9 cellular contexts compared by ENCODE assay signal in the genomic region with DNA sequence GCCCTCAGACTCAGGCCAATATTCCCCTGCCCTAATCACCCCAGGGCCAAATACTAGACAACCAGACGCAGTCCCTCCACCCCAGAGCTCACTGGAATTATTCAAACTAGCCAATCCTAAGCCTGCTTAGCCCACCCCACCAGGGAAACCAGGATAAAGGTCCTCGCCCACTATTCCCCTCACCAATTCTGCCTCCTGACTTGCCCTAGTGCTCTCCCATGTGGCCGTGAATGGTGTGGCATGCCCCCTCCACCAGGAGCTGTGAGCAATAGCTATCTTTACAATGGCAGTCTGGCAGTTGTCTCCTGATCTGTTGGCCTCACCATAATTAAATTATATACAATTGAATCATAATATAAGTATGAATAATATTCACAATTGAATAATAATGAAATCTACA. TPM values are rescaled to one million over a fixed set of nuclear protein-coding genes. Genes with fewer than 3 reads are reported as not detected.
A peak's percentile ranks its signal among the peaks of the same experiment; 100 is the strongest.
DNase-seq lines count a peak whose midpoint lies in the region; ATAC-seq, FAIRE-seq and TF ChIP-seq lines count a peak whose summit lies in the region.
"Had no signal": no experiment of that assay in that cellular context is flagged by ENCODE, and none has a peak within 500 bp of the region (broad histone marks: within the 10 kb centered on the region; RNA-seq: fewer than 3 reads in every experiment).

No MANE protein-coding gene starts in this region.

- no peaks in the 10 kb centered on the region for H3K9me3 ChIP-seq in iPS DF 6.9 (ENCODE audit: control insufficient read depth, insufficient read depth, low read length)

- H3K4me1 ChIP-seq in iPS DF 6.9 (ENCODE audit: control insufficient read depth, insufficient read depth, low read length): no peaks in the 10 kb centered on the region

- DNase-seq in BJ (ENCODE audit: low read depth) (no peak), RPMI8226 (peak; percentile 2), iPS DF 6.9 (ENCODE audit: low read depth, low spot score) (peak; percentile 25), HPDE6-E6E7 (ENCODE audit: extremely low spot score) (no peak), frontal cortex (ENCODE audit: low spot score in 2 of 2) (no peak), NCI-H1105 (lab: John Stamatoyannopoulos, UW) (no peak)
- DNase-seq: NCI-H2081 treated with DMSO at 0.1 percent for 48 hours had no signal

- no peak overlapping the region for H3K27ac ChIP-seq in iPS DF 6.9 (ENCODE audit: low read length)

- POLR2A ChIA-PET in BJ (lab: Charles Lee): no interaction called here

- H3K27me3 ChIP-seq in BJ (ENCODE audit: control insufficient read depth, insufficient read depth, low read length) (no peaks in the 10 kb centered on the region; the same call in 1 of the 2 replicates), iPS DF 6.9 (ENCODE audit: control insufficient read depth, insufficient read depth, low read length) (no peaks in the 10 kb centered on the region)

- TF ChIP-seq CTCF in BJ (IDR thresholded peaks at IDR 0.05; ENCODE audit: insufficient read depth, low read depth, low read length): peak; percentile 44; the same call in 1 of the 2 replicates

- no CpG with 5 or more reads among the region's 3 CpGs for WGBS in iPS DF 6.9 (ENCODE audit: insufficient coverage, insufficient read length)

- CTCF ChIA-PET in BJ (lab: Yijun Ruan, JAX): interaction anchor here (1.0 to 4.6 kb wide), 5 partner anchors 10 to 389 kb away, joined by 3 to 48 read pairs (median 5); no protein-coding TSS in a partner anchor

- FAIRE-seq in frontal cortex (lab: Jason Lieb, UNC): no peak

- no peak overlapping the region for H3K4me3 ChIP-seq in BJ (ENCODE audit: low read depth, low read length)
- H3K4me3 ChIP-seq in iPS DF 6.9 (ENCODE audit: low read length): no peak overlapping the region

- H3K36me3 ChIP-seq in BJ (ENCODE audit: control insufficient read depth, insufficient read depth, low read length) (no peaks in the 10 kb centered on the region), iPS DF 6.9 (ENCODE audit: control insufficient read depth, insufficient read depth, low read length) (no peaks in the 10 kb centered on the region)

- ATAC-seq in GM21723 (IDR thresholded peaks at IDR 0.05; ENCODE audit: unreplicated experiment) (peak; percentile 57), GM18867 (IDR thresholded peaks at IDR 0.05; ENCODE audit: unreplicated experiment) (no peak)

RNA-seq across cellular contexts. Expression of a gene that starts 42.3 kb away (rescaled TPM):
- polyA plus RNA-seq in BJ (2011; rRNA removed): 0.04 TPM in 1 of 2 replicates, not detected in the other
- not detected in 2 replicates for polyA minus RNA-seq in BJ (2011; rRNA and poly(A)+ RNA removed)
- total RNA-seq in frontal cortex: 8.2 TPM

Comparison
In these comparisons a context has a peak if more than half of its experiments do, and no peak if none do; other contexts are left out.
1. DNase-seq: peak in RPMI8226 (single experiment) and iPS DF 6.9 (single experiment); none in BJ (single experiment), HPDE6-E6E7 (single experiment), frontal cortex (0 of 2) and NCI-H1105 (single experiment).